Comparison of ENCODE assay signal across 8 cellular contexts in genomic region chr11:73787643-73788537, GRCh38. TPM values are rescaled to one million over a fixed set of nuclear protein-coding genes. Genes with fewer than 3 reads are reported as not detected.
A peak's percentile ranks its signal among the peaks of the same experiment; 100 is the strongest.
DNase-seq lines count a peak whose midpoint lies in the region; ATAC-seq and TF ChIP-seq lines count a peak whose summit lies in the region.

TSS of gene MRPL48 (plus strand) at chr11:73787874. CDS start at chr11:73787972, 98 bp downstream.

- peaks cover 22% of the 10 kb centered on the region for H3K4me1 Mint-ChIP-seq in chondrocyte (ENCODE audit: low read depth)

- H3K27me3 Mint-ChIP-seq in chondrocyte (ENCODE audit: low read depth) = no peaks in the 10 kb centered on the region

- H3K4me3 Mint-ChIP-seq in chondrocyte (ENCODE audit: unreplicated experiment) = peak within 1 kb of the TSS; percentile 97

- no peaks in the 10 kb centered on the region for H3K9me3 Mint-ChIP-seq in chondrocyte (ENCODE audit: low read depth)

- peak within 1 kb of the TSS; percentile 90 for H3K4me3 ChIP-seq in AG09309 (ENCODE audit: control insufficient read depth, low read depth, low read length)

- DNase-seq in AG09309 (ENCODE audit: low read depth) (peak; percentile 75), NCI-H460 (ENCODE audit: extremely low read depth, low read depth) (peak; percentile 87), chondrocyte (ENCODE audit: low spot score) (peak; percentile 98), kidney glomerular epithelial cell (lab: John Stamatoyannopoulos, UW) (peak; percentile 92)
- peak; percentile 78 for DNase-seq in activated CD4-positive, alpha-beta T cell treated with anti-CD3 and anti-CD28 coated beads for 1 hour
- peak; percentile 72 for DNase-seq in stimulated activated CD4-positive, alpha-beta T cell treated with anti-CD3 and anti-CD28 coated beads, Interleukin-1b, Interleukin-23, amount 100 ng/mL, for 1 hour (ENCODE audit: low read depth in 2 of 2)

- ATAC-seq in GM19035 (IDR thresholded peaks at IDR 0.05; ENCODE audit: unreplicated experiment) = peak; percentile 91
- ATAC-seq in HG03378 (IDR thresholded peaks at IDR 0.05; ENCODE audit: unreplicated experiment) = peak; percentile 69

- H3K27ac Mint-ChIP-seq in chondrocyte (ENCODE audit: unreplicated experiment) = peak within 1 kb of the TSS; percentile 97

- no peaks in the 10 kb centered on the region for H3K36me3 Mint-ChIP-seq in chondrocyte (ENCODE audit: low read depth)

- TF ChIP-seq CTCF in AG09309 (IDR thresholded peaks at IDR 0.05; ENCODE audit: control insufficient read depth, insufficient read depth, low read depth, low read length, missing control alignments) (no peak), chondrocyte (IDR thresholded peaks at IDR 0.05) (no peak)

RNA-seq across cellular contexts. Expression of gene MRPL48, which starts in this region (rescaled TPM):
- total RNA-seq in NCI-H460 (2014; rRNA removed; shearing (Covaris generic)) = 49.7 and 53.5 TPM in 2 replicates
- polyA plus RNA-seq in NCI-H460 (2014; cell fraction: nucleus; rRNA removed) = 26.5 and 28.0 TPM in 2 replicates
- total RNA-seq in chondrocyte = 21.2 to 29.8 TPM (median 25.8 TPM) in 3 replicates

Comparison
In these comparisons a context has a peak if more than half of its experiments do, and no peak if none do; other contexts are left out.
1. Peak in every context shown above with its lines: DNase-seq, ATAC-seq and H3K4me3 ChIP-seq.